Comparison of ENCODE assay signal across 8 cellular contexts in genomic region chr7:25949672-25950487, GRCh38.
A peak's percentile ranks its signal among the peaks of the same experiment; 100 is the strongest.
DNase-seq lines count a peak whose midpoint lies in the region; TF ChIP-seq lines count a peak whose summit lies in the region.

No MANE protein-coding gene starts in this region.

- no peaks in the 10 kb centered on the region for H3K9me2 ChIP-seq in hepatocyte (replicated peaks; ENCODE audit: insufficient read depth)

- no peaks in the 10 kb centered on the region for H4K20me1 ChIP-seq in hepatocyte (ENCODE audit: insufficient read depth, poor library complexity, severe bottlenecking)

- peak overlapping the region; percentile 58 for H3K4me3 ChIP-seq in hepatocyte
- H3K4me3 ChIP-seq in spleen, result peak overlapping the region; percentile 59 to 92 (median 72)

- DNase-seq in hepatocyte (ENCODE audit: low spot score) (peak; percentile 64), spleen (no peak), NK-92 (lab: John Stamatoyannopoulos, UW; ENCODE audit: unreplicated experiment) (no peak), putamen (ENCODE audit: low spot score) (no peak), NCI-H510A (lab: John Stamatoyannopoulos, UW) (no peak)

- intact Hi-C loops in spleen (cut with DNase I; ENCODE audit: low total_unique reads), result no loop called here

- H3K9me3 ChIP-seq in hepatocyte (ENCODE audit: low read depth) (no peaks in the 10 kb centered on the region), spleen (no peaks in the 10 kb centered on the region)

- no peak for TF ChIP-seq CTCF in 22Rv1 (IDR thresholded peaks at IDR 0.05)
- TF ChIP-seq CTCF in VCaP (conservative IDR thresholded peaks at IDR 0.05), result peak; percentile 49
- TF ChIP-seq CTCF in hepatocyte (IDR thresholded peaks at IDR 0.05; ENCODE audit: poor library complexity), result no peak
- no peak for TF ChIP-seq CTCF in spleen (IDR thresholded peaks at IDR 0.05 in 8 of 11, conservative IDR thresholded peaks at IDR 0.05 in 3 of 11)

- peak overlapping the region; percentile 32 for H2AFZ ChIP-seq in hepatocyte

- H3K36me3 ChIP-seq in hepatocyte (replicated peaks; ENCODE audit: insufficient read depth, low read depth), result no peaks in the 10 kb centered on the region
- H3K36me3 ChIP-seq in spleen, result no peaks in the 10 kb centered on the region

- H3K27me3 ChIP-seq in hepatocyte (no peaks in the 10 kb centered on the region), spleen (replicated peaks in 1 of 7) (peaks cover 0 to 39% (median 16%) of the 10 kb centered on the region in 7 donors)

- peaks cover 21% of the 10 kb centered on the region for H3K79me2 ChIP-seq in hepatocyte

- H3K27ac ChIP-seq in 22Rv1 (peak overlapping the region; percentile 78; the same call in 1 of the 2 replicates), VCaP (peak overlapping the region; percentile 96), hepatocyte (peak overlapping the region; percentile 72), spleen (peak overlapping the region in 4 of 8 donors; percentile 53 to 82 (median 71))

- peak; percentile 48 for TF ChIP-seq POLR2A in GM18951 (IDR thresholded peaks at IDR 0.05; ENCODE audit: extremely low read depth, insufficient read depth, insufficient read length)
- no peak for TF ChIP-seq POLR2A in spleen (IDR thresholded peaks at IDR 0.05)

- peaks cover 8% of the 10 kb centered on the region for H3K4me1 ChIP-seq in hepatocyte (ENCODE audit: insufficient read depth)
- peaks cover 9 to 29% (median 26%) of the 10 kb centered on the region in 6 donors for H3K4me1 ChIP-seq in spleen

- in situ Hi-C loops in GM18951 (cut with MboI; ENCODE audit: low sequenced_read_pairs, unreplicated experiment), result no loop called here

- WGBS in hepatocyte (ENCODE audit: low lambda C conversion rate, missing lambda C conversion rate), result 1% methylated on average over 32 of the region's 32 CpGs
- WGBS in spleen, 5 donors, result 7 to 12% (median 9%) methylated on average over 32 of the region's 32 CpGs

- peak overlapping the region; percentile 95 for H3K4me2 ChIP-seq in hepatocyte
